ENCODE assay signal across 1 cellular context in genomic region chr1:204036882-204037645, GRCh38.
TF ChIP-seq lines count a peak whose summit lies in the region.

No MANE protein-coding gene starts in this region.

TF ChIP-seq in SK-N-SH, 30 proteins besides CTCF, POLR2A, EP300 and RAD21 (continued from another document):
- TF ChIP-seq FOXM1 (IDR thresholded peaks at IDR 0.05; ENCODE audit: low read depth) (no peak), MAX (IDR thresholded peaks at IDR 0.05; ENCODE audit: low read depth) (no peak), TCF12 (IDR thresholded peaks at IDR 0.05) (no peak)
- TF ChIP-seq, protein P1, sequence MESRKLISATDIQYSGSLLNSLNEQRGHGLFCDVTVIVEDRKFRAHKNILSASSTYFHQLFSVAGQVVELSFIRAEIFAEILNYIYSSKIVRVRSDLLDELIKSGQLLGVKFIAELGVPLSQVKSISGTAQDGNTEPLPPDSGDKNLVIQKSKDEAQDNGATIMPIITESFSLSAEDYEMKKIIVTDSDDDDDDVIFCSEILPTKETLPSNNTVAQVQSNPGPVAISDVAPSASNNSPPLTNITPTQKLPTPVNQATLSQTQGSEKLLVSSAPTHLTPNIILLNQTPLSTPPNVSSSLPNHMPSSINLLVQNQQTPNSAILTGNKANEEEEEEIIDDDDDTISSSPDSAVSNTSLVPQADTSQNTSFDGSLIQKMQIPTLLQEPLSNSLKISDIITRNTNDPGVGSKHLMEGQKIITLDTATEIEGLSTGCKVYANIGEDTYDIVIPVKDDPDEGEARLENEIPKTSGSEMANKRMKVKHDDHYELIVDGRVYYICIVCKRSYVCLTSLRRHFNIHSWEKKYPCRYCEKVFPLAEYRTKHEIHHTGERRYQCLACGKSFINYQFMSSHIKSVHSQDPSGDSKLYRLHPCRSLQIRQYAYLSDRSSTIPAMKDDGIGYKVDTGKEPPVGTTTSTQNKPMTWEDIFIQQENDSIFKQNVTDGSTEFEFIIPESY (IDR thresholded peaks at IDR 0.05; ENCODE audit: borderline replicate concordance, low read depth): no peak
